8 cellular contexts compared by ENCODE assay signal in the genomic region with DNA sequence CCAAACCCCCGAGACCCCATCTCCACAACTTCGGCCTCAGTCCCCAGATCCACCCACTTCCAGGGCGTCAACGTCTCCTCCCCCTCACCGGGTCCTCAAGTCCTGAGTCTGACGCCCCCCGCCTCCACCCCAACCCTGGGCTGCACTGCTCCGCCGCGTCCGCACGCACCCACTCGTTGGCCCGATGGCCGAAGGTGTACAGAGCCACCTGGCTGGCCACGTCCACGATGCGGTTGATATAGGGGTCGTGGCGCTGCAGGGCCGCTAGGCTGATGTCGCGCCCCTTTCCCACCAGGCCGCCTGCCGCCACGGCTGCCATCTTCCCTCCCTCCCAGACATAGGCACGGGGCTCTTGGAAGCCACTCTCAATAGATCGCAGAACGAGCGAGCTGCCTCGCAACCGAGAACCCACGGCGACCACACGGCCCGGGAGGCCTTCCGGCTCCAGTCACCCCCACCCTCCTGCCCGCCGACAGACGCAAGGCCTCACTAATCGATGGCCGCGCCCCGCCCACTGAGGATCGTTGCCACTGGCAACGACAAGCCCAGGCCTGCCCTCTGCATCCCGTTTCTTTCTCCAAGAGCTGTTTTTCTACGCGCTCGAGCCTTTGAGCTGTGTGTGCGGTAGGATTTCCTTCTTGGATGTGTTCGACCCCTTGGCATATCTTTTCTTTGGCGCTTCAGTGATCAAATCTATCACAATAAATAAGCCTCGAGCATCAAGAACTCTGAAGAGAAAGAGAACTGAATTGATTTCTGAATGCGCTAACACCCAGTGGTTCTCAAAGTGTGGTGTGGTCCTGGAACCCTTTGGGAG. TPM values are rescaled to one million over a fixed set of nuclear protein-coding genes. Genes with fewer than 3 reads are reported as not detected.
A peak's percentile ranks its signal among the peaks of the same experiment; 100 is the strongest.
DNase-seq lines count a peak whose midpoint lies in the region; ATAC-seq and TF ChIP-seq lines count a peak whose summit lies in the region.

A gene (minus strand): TSS at position 345 of the 817 bp plus-strand sequence. CDS start 26 bp downstream, at position 319.

- H3K36me3 ChIP-seq in left ventricle myocardium inferior, result no peaks in the 10 kb centered on the region

- ATAC-seq in HG02870 (IDR thresholded peaks at IDR 0.05; ENCODE audit: unreplicated experiment) (peak; percentile 95), T-helper 17 cell (peak; percentile 100)

- H3K4me1 ChIP-seq in left ventricle myocardium inferior, result peaks cover 92% of the 10 kb centered on the region

- H3K4me1 Mint-ChIP-seq in T-helper 17 cell (peaks cover 26% of the 10 kb centered on the region), progenitor cell of endocrine pancreas (ENCODE audit: low read depth) (peaks cover 10% of the 10 kb centered on the region)

- DNase-seq in GM13976 (ENCODE audit: low spot score) (peak; percentile 93), NCI-H1694 (lab: John Stamatoyannopoulos, UW) (peak; percentile 95), T-helper 17 cell (peak; percentile 86 to 88 (median 86)), amygdala (lab: John Stamatoyannopoulos, UW) (peak; percentile 61 to 99 (median 95)), left ventricle myocardium inferior (peak; percentile 95), progenitor cell of endocrine pancreas (ENCODE audit: low spot score, unreplicated experiment) (peak; percentile 100), ureter (ENCODE audit: low spot score) (peak; percentile 98)

- H3K27ac Mint-ChIP-seq in T-helper 17 cell, result peak within 1 kb of the TSS; percentile 99
- peak within 1 kb of the TSS; percentile 98 for H3K27ac Mint-ChIP-seq in progenitor cell of endocrine pancreas

- peak within 1 kb of the TSS; percentile 88 for H3K4me3 ChIP-seq in left ventricle myocardium inferior

- peaks cover 6% of the 10 kb centered on the region for H3K36me3 Mint-ChIP-seq in T-helper 17 cell (ENCODE audit: low read depth)
- H3K36me3 Mint-ChIP-seq in progenitor cell of endocrine pancreas (ENCODE audit: insufficient read depth), result no peaks in the 10 kb centered on the region

- H3K27me3 ChIP-seq in left ventricle myocardium inferior (ENCODE audit: low read depth), result no peaks in the 10 kb centered on the region

- H3K9me3 Mint-ChIP-seq in progenitor cell of endocrine pancreas (ENCODE audit: low read depth), result no peaks in the 10 kb centered on the region

- H3K4me3 Mint-ChIP-seq in T-helper 17 cell (peak within 1 kb of the TSS; percentile 97), progenitor cell of endocrine pancreas (ENCODE audit: low read depth) (peak within 1 kb of the TSS; percentile 97)

- intact Hi-C loops in left ventricle myocardium inferior (cut with micrococcal nuclease), result no loop called here

- peak within 1 kb of the TSS; percentile 90 for H3K27ac ChIP-seq in left ventricle myocardium inferior (replicated peaks)

- in situ Hi-C loops in GM13976 (cut with MboI; ENCODE audit: low sequenced_read_pairs, unreplicated experiment), result no loop called here

- H3K9me3 ChIP-seq in T-helper 17 cell (ENCODE audit: control insufficient read depth, low read length, poor library complexity, severe bottlenecking), result no peaks in the 10 kb centered on the region
- H3K9me3 ChIP-seq in left ventricle myocardium inferior (replicated peaks), result no peaks in the 10 kb centered on the region

- TF ChIP-seq CTCF in GM13976 (IDR thresholded peaks at IDR 0.05; ENCODE audit: borderline replicate concordance, control extremely low read depth, extremely low read depth, insufficient read depth, missing control alignments) (no peak), left ventricle myocardium inferior (IDR thresholded peaks at IDR 0.05; ENCODE audit: borderline replicate concordance) (no peak), progenitor cell of endocrine pancreas (IDR thresholded peaks at IDR 0.05; ENCODE audit: unreplicated experiment) (peak; percentile 46)

- H3K27me3 Mint-ChIP-seq in T-helper 17 cell (no peaks in the 10 kb centered on the region), progenitor cell of endocrine pancreas (no peaks in the 10 kb centered on the region)

RNA-seq across cellular contexts. Expression of the gene that starts here (rescaled TPM):
- 10 to 100 TPM in 1 of 2 donors, 1 to 10 TPM in 1; 9.7 to 10.5 TPM for total RNA-seq in T-helper 17 cell
- 1.7 TPM for total RNA-seq in left ventricle myocardium inferior
- 31.5 and 32.6 TPM in 2 replicates for total RNA-seq in progenitor cell of endocrine pancreas
- total RNA-seq in ureter, result 24.3 TPM

Comparison
In these comparisons a context has a peak if more than half of its experiments do, and no peak if none do; other contexts are left out.
1. Peak in every context shown above with its lines: DNase-seq, ATAC-seq, H3K4me3 ChIP-seq and H3K27ac ChIP-seq.